ENCODE assay signal across 9 cellular contexts in the genomic region with DNA sequence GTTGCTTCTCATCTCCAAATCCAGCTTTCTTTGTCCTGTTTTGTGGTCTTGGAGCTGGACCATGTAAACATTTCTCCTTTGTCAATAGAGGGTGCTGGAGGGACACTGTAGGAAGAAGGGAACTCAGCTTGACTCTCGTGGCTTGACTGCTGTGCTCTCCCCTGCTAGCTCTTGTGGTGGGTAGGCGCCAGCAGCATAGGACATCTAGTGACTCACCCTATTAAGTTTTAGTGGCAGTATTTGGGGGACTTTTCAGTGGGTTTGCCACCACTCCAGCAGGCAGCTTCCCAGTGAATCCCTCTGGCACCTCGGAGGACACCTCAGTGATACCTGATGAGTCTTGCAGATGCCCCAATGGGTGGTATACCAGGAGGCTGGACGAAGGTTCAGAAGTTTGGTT.
DNase-seq lines count a peak whose midpoint lies in the region; ATAC-seq, FAIRE-seq and TF ChIP-seq lines count a peak whose summit lies in the region.
"Had no signal": no experiment of that assay in that cellular context is flagged by ENCODE, and none has a peak within 500 bp of the region (broad histone marks: within the 10 kb centered on the region; RNA-seq: fewer than 3 reads in every experiment).

No MANE protein-coding gene starts in this region.

- peaks cover 2% of the 10 kb centered on the region for H3K4me1 ChIP-seq in cardiac muscle cell (ENCODE audit: low read depth)

- no peak overlapping the region for H3K27ac ChIP-seq in cardiac muscle cell
- H3K27ac ChIP-seq: epithelial cell of prostate had no signal

- TF ChIP-seq CTCF in cardiac muscle cell (IDR thresholded peaks at IDR 0.05; ENCODE audit: low read depth, low read length): peak; percentile 72

- H3K36me3 ChIP-seq in cardiac muscle cell: no peaks in the 10 kb centered on the region

- ATAC-seq in stimulated activated naive CD8-positive, alpha-beta T cell treated with anti-CD3 and anti-CD28 coated beads, Interleukin-15, Interleukin-2, amounts not matched to agents 100 U/mL and 50 U/mL, for 24 hours: peak; percentile 55
- ATAC-seq in HG03139 (IDR thresholded peaks at IDR 0.05; ENCODE audit: unreplicated experiment): no peak
- no peak for ATAC-seq in HG03378 (IDR thresholded peaks at IDR 0.05; ENCODE audit: unreplicated experiment)

- H3K9me3 ChIP-seq in cardiac muscle cell (ENCODE audit: low read depth): no peaks in the 10 kb centered on the region

- FAIRE-seq in HTR-8/SVneo (lab: Jason Lieb, UNC): no peak

- H3K4me3 ChIP-seq in cardiac muscle cell: no peak overlapping the region

- DNase-seq in DMS 273 treated with DMSO at 0.1 percent for 48 hours (lab: John Stamatoyannopoulos, UW): peak; percentile 39
- DNase-seq in HTR-8/SVneo (ENCODE audit: insufficient read length, low spot score): peak; percentile 37
- peak; percentile 82 for DNase-seq in SW480 (ENCODE audit: low spot score)
- peak; percentile 67 to 91 for DNase-seq in cardiac muscle cell (ENCODE audit: low read depth in 1 of 2, low spot score in 1 of 2)
- DNase-seq in stimulated activated naive CD8-positive, alpha-beta T cell treated with anti-CD3 and anti-CD28 coated beads, Interleukin-15, Interleukin-2, amounts not matched to agents 100 U/mL and 50 U/mL, for 24 hours: peak; percentile 6
- no peak for DNase-seq in NCI-H510A (lab: John Stamatoyannopoulos, UW)

- no peaks in the 10 kb centered on the region for H3K27me3 ChIP-seq in cardiac muscle cell
